In genomic region chr11:112748713-112749481, GRCh38 we compare ENCODE assay signal across 24 cellular contexts.
DNase-seq lines count a peak whose midpoint lies in the region; ATAC-seq, FAIRE-seq and TF ChIP-seq lines count a peak whose summit lies in the region.
"Had no signal": no experiment of that assay in that cellular context is flagged by ENCODE, and none has a peak within 500 bp of the region (broad histone marks: within the 10 kb centered on the region; RNA-seq: fewer than 3 reads in every experiment).

No MANE protein-coding gene starts in this region.

- H2AFZ ChIP-seq in SK-N-SH (ENCODE audit: low read depth) (no peak overlapping the region), smooth muscle cell (ENCODE audit: low read depth) (no peak overlapping the region)
- H2AFZ ChIP-seq: GM23248 had no signal

- no peaks in the 10 kb centered on the region for H3K36me3 ChIP-seq in SK-N-SH (replicated peaks in 1 of 2; ENCODE audit: control insufficient read depth in 1 of 2, insufficient read depth in 2 of 2, low read length in 1 of 2)
- H3K36me3 ChIP-seq in kidney (ENCODE audit: control insufficient read depth in 1 of 2, insufficient read depth in 2 of 2, low read length in 2 of 2): no peaks in the 10 kb centered on the region
- no peaks in the 10 kb centered on the region for H3K36me3 ChIP-seq in smooth muscle cell (ENCODE audit: low read depth)
- H3K36me3 ChIP-seq: brain microvascular endothelial cell, prostate gland, tibial nerve had no signal

- H3K4me1 ChIP-seq in SK-N-SH (ENCODE audit: control insufficient read depth in 1 of 2, insufficient read depth in 2 of 2, low read depth in 1 of 2, low read length in 1 of 2): peaks cover 0 to 26% of the 10 kb centered on the region in 2 experiments; a peak in 1 of 4 replicates
- peaks cover 0 to 3% of the 10 kb centered on the region in 2 donors for H3K4me1 ChIP-seq in kidney (ENCODE audit: control insufficient read depth in 1 of 2, insufficient read depth in 1 of 2, low read depth in 1 of 2, low read length in 2 of 2)
- no peaks in the 10 kb centered on the region for H3K4me1 ChIP-seq in smooth muscle cell (ENCODE audit: low read depth)
- H3K4me1 ChIP-seq: A549, prostate gland had no signal

- H3K4me2 ChIP-seq in SK-N-SH (no peak overlapping the region), smooth muscle cell (peak overlapping the region; percentile 19)
- H3K4me2 ChIP-seq: A549, KMS-11 had no signal

- H3K27me3 ChIP-seq in SK-N-SH (ENCODE audit: insufficient read depth) (peaks cover 10% of the 10 kb centered on the region; the same call in 1 of the 2 replicates), smooth muscle cell (ENCODE audit: low read depth) (no peaks in the 10 kb centered on the region)
- H3K27me3 ChIP-seq: brain microvascular endothelial cell, tibial nerve had no signal

- no peaks in the 10 kb centered on the region for H3K79me2 ChIP-seq in SK-N-SH (ENCODE audit: insufficient read depth)
- H3K79me2 ChIP-seq in smooth muscle cell (ENCODE audit: low read depth): no peaks in the 10 kb centered on the region

- WGBS in SK-N-SH (ENCODE audit: low lambda C conversion rate): 74% methylated on average over 6 of the region's 10 CpGs
- 27% methylated on average over 10 of the region's 10 CpGs for WGBS in smooth muscle cell (ENCODE audit: low lambda C conversion rate)

- H3F3A ChIP-seq in SK-N-SH (replicated peaks; ENCODE audit: insufficient read depth) (no peaks in the 10 kb centered on the region), smooth muscle cell (ENCODE audit: low read depth) (no peaks in the 10 kb centered on the region)

- H3K9me2 ChIP-seq in SK-N-SH: no peaks in the 10 kb centered on the region

- H3K9ac ChIP-seq in SK-N-SH (no peak overlapping the region), kidney (ENCODE audit: low read length in 2 of 2) (no peak overlapping the region), smooth muscle cell (ENCODE audit: low read depth) (no peak overlapping the region)
- H3K9ac ChIP-seq: GM23248, KMS-11 had no signal

- CTCF ChIA-PET in SK-N-SH (lab: Yijun Ruan, JAX): interaction anchor here (0.6 to 1.6 kb wide), 2 partner anchors 20 to 161 kb away, joined by 3 to 4 read pairs; no protein-coding TSS in a partner anchor

- DNase-seq in SK-N-SH: peak; percentile 57
- peak; percentile 98 for DNase-seq in NCI-H524 (lab: John Stamatoyannopoulos, UW)
- peak; percentile 88 for DNase-seq in kidney
- DNase-seq in smooth muscle cell (lab: John Stamatoyannopoulos, UW; ENCODE audit: unreplicated experiment): no peak
- DNase-seq in A172 (ENCODE audit: low spot score): no peak
- no peak for DNase-seq in kidney tubule cell (ENCODE audit: low spot score)
- DNase-seq in KG1 (lab: John Stamatoyannopoulos, UW): no peak
- DNase-seq: activated CD4-positive, alpha-beta memory T cell treated with anti-CD3 and anti-CD28 coated beads for 36 hours; activated CD4-positive, CD25-positive, alpha-beta regulatory T cell; activated gamma-delta T cell; brain microvascular endothelial cell; GM23248; midbrain; NCI-H187; RPMI8226; stimulated activated CD4-positive, alpha-beta T cell treated with anti-CD3 and anti-CD28 coated beads, Interleukin-2, amount 100 ng/mL, for 48 hours; stimulated activated naive CD4-positive, alpha-beta T cell had no signal

- H4K20me1 ChIP-seq in SK-N-SH (ENCODE audit: insufficient read depth) (no peaks in the 10 kb centered on the region), smooth muscle cell (ENCODE audit: low read depth) (no peaks in the 10 kb centered on the region)

- no peak for FAIRE-seq in kidney (lab: Jason Lieb, UNC)
- FAIRE-seq: A549, HTR-8/SVneo had no signal

- no peak for TF ChIP-seq EP300 in SK-N-SH (IDR thresholded peaks at IDR 0.05; ENCODE audit: borderline replicate concordance in 1 of 2, low read depth in 1 of 2, low read length in 1 of 2)

- POLR2A ChIA-PET in SK-N-SH (lab: Yijun Ruan, JAX): no interaction called here

- intact Hi-C loops in kidney (cut with DNase I): no loop called here

- H3K27ac ChIP-seq in SK-N-SH (ENCODE audit: low read depth in 2 of 2, low read length in 1 of 2) (no peak overlapping the region), kidney (ENCODE audit: low read depth in 2 of 2, low read length in 2 of 2) (no peak overlapping the region), smooth muscle cell (ENCODE audit: low read depth) (no peak overlapping the region)
- H3K27ac ChIP-seq: A549, brain microvascular endothelial cell, GM23248, KMS-11, prostate gland, tibial nerve had no signal

- no peak for TF ChIP-seq RAD21 in SK-N-SH (IDR thresholded peaks at IDR 0.05; ENCODE audit: low read length)

- TF ChIP-seq CTCF in SK-N-SH (IDR thresholded peaks at IDR 0.05) (no peak), kidney (IDR thresholded peaks at IDR 0.05; ENCODE audit: borderline replicate concordance, extremely low read depth, insufficient read depth) (no peak), smooth muscle cell (IDR thresholded peaks at IDR 0.05; ENCODE audit: borderline replicate concordance, insufficient read depth, poor library complexity, severe bottlenecking) (no peak)

- H3K4me3 ChIP-seq in SK-N-SH (ENCODE audit: low read depth in 2 of 2, low read length in 1 of 2) (no peak overlapping the region), kidney (ENCODE audit: low read length in 2 of 2) (no peak overlapping the region), smooth muscle cell (no peak overlapping the region)
- H3K4me3 ChIP-seq: A549, GM23248, prostate gland, tibial nerve had no signal

- no peaks in the 10 kb centered on the region for H3K9me3 ChIP-seq in SK-N-SH
- no peaks in the 10 kb centered on the region for H3K9me3 ChIP-seq in kidney (ENCODE audit: control insufficient read depth in 1 of 2, low read length in 2 of 2)
- H3K9me3 ChIP-seq in smooth muscle cell (replicated peaks; ENCODE audit: low read depth): no peaks in the 10 kb centered on the region
- H3K9me3 ChIP-seq: A549, prostate gland, tibial nerve had no signal

- ATAC-seq in SK-N-SH treated with all-trans-retinoic acid at 6 μM for 48 hours: no peak
- ATAC-seq: A549; natural killer cell treated with Interleukin-12 subunit alpha and Interleukin-12 subunit beta and Interleukin-15 and Interleukin-18, amount 100 ng/mL, for 72 hours had no signal

TF ChIP-seq in SK-N-SH, 30 proteins besides CTCF, POLR2A, EP300 and RAD21 (continues in another document):
- no peak for TF ChIP-seq NFIC (IDR thresholded peaks at IDR 0.05; ENCODE audit: borderline replicate concordance)
- no peak for TF ChIP-seq JUND (IDR thresholded peaks at IDR 0.05)
- no peak for TF ChIP-seq FOSL2 (IDR thresholded peaks at IDR 0.05; ENCODE audit: borderline replicate concordance, low read depth)
- no peak for TF ChIP-seq EZH2phosphoT487 (IDR thresholded peaks at IDR 0.05; ENCODE audit: borderline replicate concordance, low read depth)
- TF ChIP-seq MAX (IDR thresholded peaks at IDR 0.05; ENCODE audit: low read depth): no peak
- no peak for TF ChIP-seq USF1 (IDR thresholded peaks at IDR 0.05; ENCODE audit: borderline replicate concordance, low read depth)

TF ChIP-seq in SK-N-SH treated with all-trans-retinoic acid at 6 μM for 48 hours, 23 proteins besides CTCF, POLR2A, EP300 and RAD21:
- no peak for TF ChIP-seq POU6F1 (CRISPR knock-in tag; IDR thresholded peaks at IDR 0.05; ENCODE audit: borderline replicate concordance, low read depth)
- no peak for TF ChIP-seq BACH2 (CRISPR knock-in tag; IDR thresholded peaks at IDR 0.05; ENCODE audit: borderline replicate concordance)
- no peak for TF ChIP-seq TCF4 (CRISPR knock-in tag; IDR thresholded peaks at IDR 0.05; ENCODE audit: borderline replicate concordance)
- TF ChIP-seq ESRRG (CRISPR knock-in tag; IDR thresholded peaks at IDR 0.05): no peak

Comparison
In these comparisons a context has a peak if more than half of its experiments do, and no peak if none do; other contexts are left out.
1. DNase-seq: peak in SK-N-SH (single experiment), NCI-H524 (2 of 2) and kidney (single experiment); none in smooth muscle cell (single experiment), A172 (single experiment), kidney tubule cell (single experiment) and KG1 (single experiment).